Comparison of ENCODE assay signal across 1 cellular context in genomic region chr5:98308231-98308630, GRCh38.
TF ChIP-seq lines count a peak whose summit lies in the region.

No MANE protein-coding gene starts in this region.

TF ChIP-seq in SK-N-SH, 30 proteins besides CTCF, POLR2A, EP300 and RAD21 (continued from another document):
- TF ChIP-seq IRF3 (IDR thresholded peaks at IDR 0.05; ENCODE audit: low read depth, low read length) (no peak), PBX3 (IDR thresholded peaks at IDR 0.05) (no peak), ZBTB33 (IDR thresholded peaks at IDR 0.05; ENCODE audit: borderline replicate concordance, low read depth) (no peak), TCF12 (IDR thresholded peaks at IDR 0.05) (no peak)
